ENCODE assay signal across 26 cellular contexts in genomic region chr3:58104155-58104554, GRCh38.
DNase-seq lines count a peak whose midpoint lies in the region; ATAC-seq, FAIRE-seq and TF ChIP-seq lines count a peak whose summit lies in the region.
"Had no signal": no experiment of that assay in that cellular context is flagged by ENCODE, and none has a peak within 500 bp of the region (broad histone marks: within the 10 kb centered on the region; RNA-seq: fewer than 3 reads in every experiment).

No MANE protein-coding gene starts in this region.

- H3K9ac ChIP-seq in kidney (ENCODE audit: low read length in 2 of 2), result peak overlapping the region in 1 of 2 donors; percentile 14
- H3K9ac ChIP-seq: KMS-11 had no signal

- no peak overlapping the region for H3K4me3 ChIP-seq in ascending aorta
- no peak overlapping the region for H3K4me3 ChIP-seq in kidney (ENCODE audit: low read length in 2 of 2)
- no peak overlapping the region for H3K4me3 ChIP-seq in testis
- H3K4me3 ChIP-seq: mucosa of descending colon, SK-N-MC, upper lobe of left lung had no signal

- 78 to 83% methylated on average over 8 of the region's 8 CpGs for WGBS in testis, 2 donors

- TF ChIP-seq POLR2A in testis (IDR thresholded peaks at IDR 0.05), result no peak

- FAIRE-seq in kidney (lab: Jason Lieb, UNC), result no peak
- FAIRE-seq: endometrium, GM12892 had no signal

- intact Hi-C loops in ascending aorta (cut with DNase I) (no loop called here), kidney (cut with DNase I) (no loop called here), sciatic nerve (cut with DNase I) (no loop called here), testis (cut with DNase I; ENCODE audit: low total_unique reads) (no loop called here)

- H3K36me3 ChIP-seq in ascending aorta (peaks cover 44 to 70% of the 10 kb centered on the region in 2 donors), kidney (ENCODE audit: control insufficient read depth in 1 of 2, insufficient read depth in 2 of 2, low read length in 2 of 2) (peaks cover 25 to 52% of the 10 kb centered on the region in 2 donors), testis (ENCODE audit: low read depth, missing control alignments) (no peaks in the 10 kb centered on the region)

- no peaks in the 10 kb centered on the region for H3K9me3 ChIP-seq in ascending aorta
- no peaks in the 10 kb centered on the region for H3K9me3 ChIP-seq in kidney (ENCODE audit: control insufficient read depth in 1 of 2, low read length in 2 of 2)
- H3K9me3 ChIP-seq in testis, result no peaks in the 10 kb centered on the region
- H3K9me3 ChIP-seq: mucosa of descending colon, upper lobe of left lung had no signal

- peak; percentile 99 for DNase-seq in COLO829 (ENCODE audit: low spot score)
- DNase-seq in ascending aorta (ENCODE audit: low spot score in 2 of 2), result no peak
- no peak for DNase-seq in kidney
- DNase-seq in sciatic nerve (ENCODE audit: low spot score), result no peak
- DNase-seq in SIG-M5 treated with dmso at 0.1 percent for 504 hours (lab: John Stamatoyannopoulos, UW; ENCODE audit: unreplicated experiment), result no peak
- DNase-seq in stimulated activated CD4-positive, alpha-beta T cell treated with anti-CD3 and anti-CD28 coated beads, Interleukin-15, amount 100 ng/mL, for 24 hours, result no peak
- no peak for DNase-seq in hepatic stellate cell (ENCODE audit: low spot score)
- no peak for DNase-seq in testis
- DNase-seq: activated CD4-positive, alpha-beta T cell treated with anti-CD3 and anti-CD28 coated beads for 1 hour; activated CD8-positive, alpha-beta memory T cell treated with anti-CD3 and anti-CD28 coated beads, Interleukin-2, amount 10 ng/mL, durations not matched to agents 7 days and 5 days; amniotic stem cell; DMS153; foreskin fibroblast; left cardiac atrium; mucosa of descending colon; NCI-H1092 treated with DMSO at 0.1 percent for 48 hours; NCI-H526; occipital lobe; OCI-M1; stimulated activated CD4-positive, alpha-beta T cell treated with anti-CD3 and anti-CD28 coated beads, Interleukin-4, amount 100 ng/mL, for 4 hours; upper lobe of left lung had no signal

- peak overlapping the region; percentile 77 to 79 for H3K27ac ChIP-seq in ascending aorta
- peak overlapping the region; percentile 19 to 52 for H3K27ac ChIP-seq in kidney (ENCODE audit: low read depth in 2 of 2, low read length in 2 of 2)
- no peak overlapping the region for H3K27ac ChIP-seq in testis
- H3K27ac ChIP-seq: KMS-11, SK-N-MC had no signal

- TF ChIP-seq CTCF in ascending aorta (IDR thresholded peaks at IDR 0.05), result no peak
- TF ChIP-seq CTCF in kidney (IDR thresholded peaks at IDR 0.05; ENCODE audit: borderline replicate concordance, extremely low read depth, insufficient read depth), result no peak
- TF ChIP-seq CTCF in testis (IDR thresholded peaks at IDR 0.05), result no peak

- peaks cover 12 to 35% of the 10 kb centered on the region in 2 donors for H3K4me1 ChIP-seq in ascending aorta
- peaks cover 19 to 30% of the 10 kb centered on the region in 2 donors for H3K4me1 ChIP-seq in kidney (ENCODE audit: control insufficient read depth in 1 of 2, insufficient read depth in 1 of 2, low read depth in 1 of 2, low read length in 2 of 2)
- peaks cover 4% of the 10 kb centered on the region for H3K4me1 ChIP-seq in testis

- H3K27me3 ChIP-seq in ascending aorta (no peaks in the 10 kb centered on the region), testis (no peaks in the 10 kb centered on the region)
- H3K27me3 ChIP-seq: upper lobe of left lung had no signal

- peak; percentile 41 for ATAC-seq in sciatic nerve
- ATAC-seq: activated CD8-positive, alpha-beta memory T cell treated with anti-CD3 and anti-CD28 coated beads, Interleukin-2, amount 10 ng/mL, durations not matched to agents 7 days and 5 days; activated T-helper 17 cell treated with anti-CD3 and anti-CD28 coated beads, Interleukin-2, amount 50 U/mL, for 72 hours; left cardiac atrium; mucosa of descending colon had no signal

Comparison
In these comparisons a context has a peak if more than half of its experiments do, and no peak if none do; other contexts are left out.
1. H3K27ac ChIP-seq: peak in ascending aorta (2 of 2) and kidney (2 of 2); none in testis (0 of 2).